8 cellular contexts compared by ENCODE assay signal in genomic region chr9:105694320-105694847, GRCh38. TPM values are rescaled to one million over a fixed set of nuclear protein-coding genes. Genes with fewer than 3 reads are reported as not detected.
DNase-seq lines count a peak whose midpoint lies in the region; ATAC-seq, FAIRE-seq and TF ChIP-seq lines count a peak whose summit lies in the region.

TMEM38B (plus strand) TSS chr9:105694541; CDS start chr9:105694661, 120 bp downstream.

- peaks cover 18 to 21% of the 10 kb centered on the region in 2 experiments for H3K4me1 ChIP-seq in neutrophil (ENCODE audit: control insufficient read depth in 1 of 2, insufficient read depth in 1 of 2, low read depth in 1 of 2, low read length in 1 of 2)

- H3K27me3 ChIP-seq in neutrophil: peaks cover 30% of the 10 kb centered on the region

- no peaks in the 10 kb centered on the region for H3K36me3 ChIP-seq in neutrophil

- H3K9me3 ChIP-seq in neutrophil: no peaks in the 10 kb centered on the region

- TF ChIP-seq CTCF in neutrophil (IDR thresholded peaks at IDR 0.05) (no peak), subcutaneous adipose tissue (IDR thresholded peaks at IDR 0.05; ENCODE audit: low read depth) (no peak)

- in situ Hi-C loops in KBM-7 (cut with MboI; ENCODE audit: low pct_unique_long_range_greater_than_20kb, low sequenced_read_pairs): no loop called here

- H3K4me3 ChIP-seq in neutrophil (ENCODE audit: low read depth in 1 of 2, low read length in 1 of 2): peak within 1 kb of the TSS; percentile 79 to 81

- ATAC-seq in GM21786 (IDR thresholded peaks at IDR 0.05; ENCODE audit: unreplicated experiment): peak; percentile 67

- no peak for FAIRE-seq in frontal cortex (lab: Jason Lieb, UNC)

- H3K27ac ChIP-seq in neutrophil: peak within 1 kb of the TSS; percentile 39

- peak; percentile 85 for DNase-seq in ELR (ENCODE audit: low read depth)
- DNase-seq in KBM-7: peak; percentile 76
- peak; percentile 86 for DNase-seq in RPMI8226
- peak; percentile 62 for DNase-seq in activated gamma-delta T cell (lab: John Stamatoyannopoulos, UW)
- DNase-seq in frontal cortex (ENCODE audit: low spot score in 2 of 2): peak; percentile 91 to 92

RNA-seq across cellular contexts. Expression of gene TMEM38B, which starts in this region (rescaled TPM):
- total RNA-seq in frontal cortex (29.3 TPM), subcutaneous adipose tissue (10 to 100 TPM; 11.7 to 22.1 (median 18.5) TPM)

Comparison
In these comparisons a context has a peak if more than half of its experiments do, and no peak if none do; other contexts are left out.
1. Peak in every context shown above with its lines: DNase-seq, ATAC-seq, H3K4me3 ChIP-seq and H3K27ac ChIP-seq.